31 cellular contexts compared by ENCODE assay signal in the genomic region with DNA sequence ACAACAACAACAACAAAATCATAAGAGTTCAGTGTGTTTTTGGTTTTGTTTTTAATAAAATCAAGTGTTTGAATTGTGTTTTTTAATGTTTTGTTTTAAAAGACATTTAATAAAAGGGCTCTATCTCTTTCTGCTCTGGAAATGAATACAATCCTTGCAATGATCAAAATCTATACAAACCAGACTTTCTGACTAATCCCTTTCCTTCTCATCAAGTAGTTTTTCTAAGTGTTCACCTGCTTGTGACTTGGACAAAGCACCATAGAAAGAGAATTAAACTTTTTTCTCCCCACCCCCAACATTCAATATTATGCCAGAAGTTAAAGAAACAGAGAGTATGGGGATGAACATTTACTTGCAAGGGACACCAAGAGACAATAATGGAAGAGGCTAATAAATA.
"Had no signal": no experiment of that assay in that cellular context is flagged by ENCODE, and none has a peak within 500 bp of the region (broad histone marks: within the 10 kb centered on the region; RNA-seq: fewer than 3 reads in every experiment).

No MANE protein-coding gene starts in this region.

- H3K27ac Mint-ChIP-seq: activated naive CD4-positive, alpha-beta T cell treated with anti-CD3 and anti-CD28 coated beads, Interleukin-2, amount 50 U/mL, for 24 hours; T-helper 1 cell treated with Interleukin-12 subunit alpha and Interleukin-12 subunit beta and Interleukin-4 antibody, amounts not matched to agents 30 μg/mL and 1 μg/mL, for 36 hours; T-helper 2 cell treated with Interferon-gamma antibody and Interleukin-4, amounts not matched to agents 5 μg/mL and 100 μg/mL, for 36 hours had no signal

- H3K4me3 Mint-ChIP-seq: activated naive CD4-positive, alpha-beta T cell treated with anti-CD3 and anti-CD28 coated beads, Interleukin-2, amount 50 U/mL, for 24 hours; activated T-cell treated with anti-CD3 and anti-CD28 coated beads, Interleukin-2, amount 50 U/mL, for 4 hours; brain; T-helper 1 cell treated with Interleukin-12 subunit alpha and Interleukin-12 subunit beta and Interleukin-4 antibody, amounts not matched to agents 30 μg/mL and 1 μg/mL, for 36 hours; T-helper 2 cell treated with Interferon-gamma antibody and Interleukin-4, amounts not matched to agents 5 μg/mL and 100 μg/mL, for 36 hours had no signal

- H3K9me3 Mint-ChIP-seq: activated naive CD4-positive, alpha-beta T cell treated with anti-CD3 and anti-CD28 coated beads, Interleukin-2, amount 50 U/mL, for 24 hours; activated T-cell treated with anti-CD3 and anti-CD28 coated beads, Interleukin-2, amount 50 U/mL, for 4 hours; brain; T-helper 1 cell treated with Interleukin-12 subunit alpha and Interleukin-12 subunit beta and Interleukin-4 antibody, amounts not matched to agents 30 μg/mL and 1 μg/mL, for 36 hours; T-helper 2 cell treated with Interferon-gamma antibody and Interleukin-4, amounts not matched to agents 5 μg/mL and 100 μg/mL, for 36 hours had no signal

- H3K27me3 Mint-ChIP-seq: activated naive CD4-positive, alpha-beta T cell treated with anti-CD3 and anti-CD28 coated beads, Interleukin-2, amount 50 U/mL, for 24 hours; brain had no signal

- DNase-seq: activated CD4-positive, alpha-beta T cell treated with anti-CD3 and anti-CD28 coated beads for 4 hours; activated CD8-positive, alpha-beta memory T cell treated with anti-CD3 and anti-CD28 coated beads, Interleukin-2, amount 50 U/mL, for 4 hours; activated effector memory CD4-positive, alpha-beta T cell treated with Interleukin-2 at 50 U/mL for 16 hours; activated T-cell treated with anti-CD3 and anti-CD28 coated beads for 4 hours; activated T-cell treated with anti-CD3 and anti-CD28 coated beads, Interleukin-2, amount 50 U/mL, for 4 hours; anterior cingulate cortex; caudate nucleus; cerebellar nuclear complex; Kasumi-1; KG1; MG63; MV-4-11; NCI-H1092; NCI-H1436 treated with DMSO at 0.1 percent for 48 hours; NCI-H187; NCI-H2029 treated with DMSO at 0.1 percent for 48 hours; NCI-H2107; NCI-H2171; NCI-H510A; NCI-H526; NCI-H748 treated with DMSO at 0.1 percent for 48 hours; NK-92 treated with Interleukin-12 subunit alpha and Interleukin-12 subunit beta, amount 100 ng/mL, for 24 hours; PC-3; Peyer's patch; RPMI8226; SHP77 treated with DMSO at 0.1 percent for 48 hours; SK-N-SH had no signal

- ATAC-seq: activated T-cell treated with anti-CD3 and anti-CD28 coated beads, Interleukin-2, amount 50 U/mL, for 4 hours; PC-3 had no signal

- H3K36me3 Mint-ChIP-seq: activated naive CD4-positive, alpha-beta T cell treated with anti-CD3 and anti-CD28 coated beads, Interleukin-2, amount 50 U/mL, for 24 hours had no signal
